ENCODE assay signal across 9 cellular contexts in the genomic region with DNA sequence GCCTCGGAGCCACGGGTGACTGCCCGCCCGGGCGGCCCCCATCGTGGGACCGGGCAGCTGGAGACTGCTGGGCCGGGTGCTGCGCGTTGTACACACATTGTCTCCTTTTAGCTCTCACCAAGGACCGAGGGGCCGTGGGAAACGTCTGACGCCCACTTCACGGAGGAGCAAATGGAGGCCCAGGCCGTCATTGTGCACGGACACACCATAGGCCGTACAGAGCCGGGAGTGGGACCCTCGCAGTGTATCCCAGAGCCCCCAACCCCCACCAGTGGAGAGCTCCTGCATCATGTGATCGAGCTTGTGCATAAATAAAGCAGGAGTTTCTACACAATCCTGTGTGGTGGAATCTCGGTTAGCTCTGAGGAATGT. TPM values are rescaled to one million over a fixed set of nuclear protein-coding genes. Genes with fewer than 3 reads are reported as not detected.
DNase-seq lines count a peak whose midpoint lies in the region; ATAC-seq, FAIRE-seq and TF ChIP-seq lines count a peak whose summit lies in the region.
"Had no signal": no experiment of that assay in that cellular context is flagged by ENCODE, and none has a peak within 500 bp of the region (broad histone marks: within the 10 kb centered on the region; RNA-seq: fewer than 3 reads in every experiment).

No MANE protein-coding gene starts in this region.

- H2AFZ ChIP-seq in GM12878 (ENCODE audit: control insufficient read depth, low read depth, low read length), result peak overlapping the region; percentile 54

- no peak for TF ChIP-seq CTCF in GM12878 (IDR thresholded peaks at IDR 0.05 in 2 of 3, conservative IDR thresholded peaks at IDR 0.05 in 1 of 3; ENCODE audit: control insufficient read depth in 2 of 3, extremely low read depth in 1 of 3, insufficient read depth in 1 of 3, low read depth in 3 of 3, low read length in 3 of 3)

- peak overlapping the region; percentile 76 for H3K4me3 ChIP-seq in GM12878

- DNase-seq in DMS 273 (lab: John Stamatoyannopoulos, UW; ENCODE audit: unreplicated experiment), result peak; percentile 42
- no peak for DNase-seq in DMS 273 treated with DMSO at 0.1 percent for 48 hours (lab: John Stamatoyannopoulos, UW)
- DNase-seq in GM12878 (ENCODE audit: low read depth, low spot score), result no peak
- peak; percentile 78 for DNase-seq in left kidney (ENCODE audit: low read depth, low spot score)
- DNase-seq in stimulated activated naive CD8-positive, alpha-beta T cell treated with anti-CD3 and anti-CD28 coated beads, Interleukin-15, amount 100 ng/mL, for 72 hours, result peak in 1 of 2 donors; percentile 25
- DNase-seq in NCI-H2107 (lab: John Stamatoyannopoulos, UW), result no peak

- peaks cover 6% of the 10 kb centered on the region for H3K79me2 ChIP-seq in GM12878 (ENCODE audit: control insufficient read depth, insufficient read depth, low read length)

- TF ChIP-seq RAD21 in Ishikawa (IDR thresholded peaks at IDR 0.05; ENCODE audit: low read depth) (no peak), GM12878 (IDR thresholded peaks at IDR 0.05; ENCODE audit: insufficient read depth, low read depth, low read length) (no peak)

- TF ChIP-seq EP300 in Ishikawa (IDR thresholded peaks at IDR 0.05; ENCODE audit: borderline replicate concordance) (no peak), GM12878 (IDR thresholded peaks at IDR 0.05; ENCODE audit: borderline replicate concordance in 1 of 2, control insufficient read depth in 1 of 2, low read depth in 2 of 2, low read length in 2 of 2) (no peak)

- H3K9me3 ChIP-seq in GM12878 (replicated peaks; ENCODE audit: control insufficient read depth, insufficient read depth, low read length), result no peaks in the 10 kb centered on the region

- no peaks in the 10 kb centered on the region for H4K20me1 ChIP-seq in GM12878 (ENCODE audit: control insufficient read depth, insufficient read depth)

- no peak overlapping the region for H3K27ac ChIP-seq in GM12878 (ENCODE audit: control insufficient read depth, insufficient read depth)

- 0% methylated on average over 22 of the region's 22 CpGs for WGBS in GM12878 (ENCODE audit: insufficient coverage, insufficient replicate concordance, low lambda C conversion rate, missing lambda C conversion rate)

- POLR2A ChIA-PET in GM12878 (lab: Charles Lee), result interaction anchor here (0.6 to 1.7 kb wide), 11 partner anchors 8 to 198 kb away, joined by 3 to 6 read pairs (median 4); no protein-coding TSS in a partner anchor

- H3K4me2 ChIP-seq in GM12878 (ENCODE audit: control insufficient read depth, insufficient read depth), result peak overlapping the region; percentile 90

- in situ Hi-C loops in GM12878 (cut with MboI), result no loop called here

- H3K4me1 ChIP-seq in GM12878 (ENCODE audit: control insufficient read depth, insufficient read depth, low read length), result peaks cover 5% of the 10 kb centered on the region

- H3K27me3 Mint-ChIP-seq in stimulated activated naive CD8-positive, alpha-beta T cell treated with anti-CD3 and anti-CD28 coated beads, Interleukin-15, amount 100 ng/mL, for 72 hours, result no peaks in the 10 kb centered on the region

- ATAC-seq in GM12878 (no peak; the same call in 2 of the 3 replicates), GM21515 (IDR thresholded peaks at IDR 0.05; ENCODE audit: unreplicated experiment) (no peak)
- ATAC-seq in stimulated activated naive CD8-positive, alpha-beta T cell treated with anti-CD3 and anti-CD28 coated beads, Interleukin-15, amount 100 ng/mL, for 72 hours, result no peak

- BruUV-seq in GM12878 (replicated peaks; lab: Mats Ljungman, UMichigan), result no TSS peak

- H3K9me3 Mint-ChIP-seq in stimulated activated naive CD8-positive, alpha-beta T cell treated with anti-CD3 and anti-CD28 coated beads, Interleukin-15, amount 100 ng/mL, for 72 hours, result no peaks in the 10 kb centered on the region

- RAD21 ChIA-PET in GM12878 (lab: Charles Lee; ENCODE audit: unreplicated experiment), result interaction anchor here (0.7 to 1.9 kb wide), 8 partner anchors 16 to 95 kb away, joined by 3 to 8 read pairs (median 3); no protein-coding TSS in a partner anchor

- peak overlapping the region; percentile 72 to 87 for H3K4me3 Mint-ChIP-seq in stimulated activated naive CD8-positive, alpha-beta T cell treated with anti-CD3 and anti-CD28 coated beads, Interleukin-15, amount 100 ng/mL, for 72 hours

- H3K36me3 ChIP-seq in GM12878 (ENCODE audit: control insufficient read depth in 2 of 2, insufficient read depth in 2 of 2, low read length in 1 of 2), result no peaks in the 10 kb centered on the region

- SMC1A ChIA-PET in GM12878 (lab: Charles Lee; ENCODE audit: uncharacterized antibody, unreplicated experiment), result interaction anchor here (0.7 to 2.5 kb wide), 4 partner anchors 14 to 27 kb away, joined by 3 to 9 read pairs (median 6); no protein-coding TSS in a partner anchor

- no peak for TF ChIP-seq POLR2A in GM12878 (IDR thresholded peaks at IDR 0.05; ENCODE audit: low read depth, low read length)

- peaks cover 12% of the 10 kb centered on the region for H3K4me1 Mint-ChIP-seq in stimulated activated naive CD8-positive, alpha-beta T cell treated with anti-CD3 and anti-CD28 coated beads, Interleukin-15, amount 100 ng/mL, for 72 hours

- no peaks in the 10 kb centered on the region for H3K27me3 ChIP-seq in GM12878 (replicated peaks in 1 of 2; ENCODE audit: control insufficient read depth in 2 of 2, insufficient read depth in 2 of 2, low read length in 1 of 2)

- FAIRE-seq in GM12878 (lab: Jason Lieb, UNC), result no peak
- FAIRE-seq: A204.1 had no signal

- peak overlapping the region; percentile 78 for H3K9ac ChIP-seq in GM12878 (ENCODE audit: control insufficient read depth, insufficient read depth, low read length)

- H3K27ac Mint-ChIP-seq in stimulated activated naive CD8-positive, alpha-beta T cell treated with anti-CD3 and anti-CD28 coated beads, Interleukin-15, amount 100 ng/mL, for 72 hours, result no peak overlapping the region

- intact Hi-C loops in GM12878 (cut with micrococcal nuclease; ENCODE audit: unreplicated experiment), result no loop called here

- CTCF ChIA-PET in GM12878 (lab: Yijun Ruan, JAX), result interaction anchor here (1.2 to 1.7 kb wide), 3 partner anchors 11 to 93 kb away, joined by 3 to 7 read pairs (median 6); no protein-coding TSS in a partner anchor

TF ChIP-seq in Ishikawa, 13 proteins besides CTCF, POLR2A, EP300 and RAD21 (continues in another document):
- TF ChIP-seq CREB1 (IDR thresholded peaks at IDR 0.05; ENCODE audit: low read depth), result no peak
- 0 out of 2 replicates have a peak, but pooled peaks have one; percentile 5 for TF ChIP-seq MAX (IDR thresholded peaks at IDR 0.05)
- peak; percentile 53; the same call in 1 of the 2 replicates for TF ChIP-seq ZBTB7A (IDR thresholded peaks at IDR 0.05; ENCODE audit: low read depth)

TF ChIP-seq in GM12878, 131 proteins besides CTCF, POLR2A, EP300 and RAD21 (continues in another document):
- TF ChIP-seq IKZF1 (conservative IDR thresholded peaks at IDR 0.05) (0 out of 2 replicates have a peak, but pooled peaks have one; percentile 1), BMI1 (IDR thresholded peaks at IDR 0.05; ENCODE audit: borderline replicate concordance) (no peak), RAD51 (IDR thresholded peaks at IDR 0.05) (peak; percentile 24; the same call in 1 of the 2 replicates)
- TF ChIP-seq, protein P1, sequence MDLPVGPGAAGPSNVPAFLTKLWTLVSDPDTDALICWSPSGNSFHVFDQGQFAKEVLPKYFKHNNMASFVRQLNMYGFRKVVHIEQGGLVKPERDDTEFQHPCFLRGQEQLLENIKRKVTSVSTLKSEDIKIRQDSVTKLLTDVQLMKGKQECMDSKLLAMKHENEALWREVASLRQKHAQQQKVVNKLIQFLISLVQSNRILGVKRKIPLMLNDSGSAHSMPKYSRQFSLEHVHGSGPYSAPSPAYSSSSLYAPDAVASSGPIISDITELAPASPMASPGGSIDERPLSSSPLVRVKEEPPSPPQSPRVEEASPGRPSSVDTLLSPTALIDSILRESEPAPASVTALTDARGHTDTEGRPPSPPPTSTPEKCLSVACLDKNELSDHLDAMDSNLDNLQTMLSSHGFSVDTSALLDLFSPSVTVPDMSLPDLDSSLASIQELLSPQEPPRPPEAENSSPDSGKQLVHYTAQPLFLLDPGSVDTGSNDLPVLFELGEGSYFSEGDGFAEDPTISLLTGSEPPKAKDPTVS (IDR thresholded peaks at IDR 0.05; ENCODE audit: low read depth, low read length), result no peak

RNA-seq across cellular contexts. Expression of gene DENND10, which starts 0.7 kb away (rescaled TPM):
- 21.6 and 24.7 TPM in 2 replicates for total RNA-seq in GM12878 (2013; cell fraction: nucleolus; rRNA removed)
- 30.0 and 35.7 TPM in 2 replicates for total RNA-seq in GM12878 (2014; rRNA removed)
- 23.8 and 30.8 TPM in 2 replicates for total RNA-seq in GM12878 (2014; rRNA removed; fragmentation: Illumina TruSeq; extraction: Trizol)
- 21.5 and 26.6 TPM in 2 replicates for total RNA-seq in GM12878 (2021)
- polyA plus RNA-seq in GM12878 (2011; ENCODE audit: low read depth), result 10.6 TPM
- polyA plus RNA-seq in GM12878 (2011; rRNA removed), result 25.8 and 32.9 TPM in 2 replicates
- 17.0 and 18.3 TPM in 2 replicates for polyA plus RNA-seq in GM12878 (2011; cell fraction: cytosol; rRNA removed)
- 12.1 and 14.0 TPM in 2 replicates for polyA plus RNA-seq in GM12878 (2011; cell fraction: nucleus; rRNA removed)
- 17.9 and 18.3 TPM in 2 replicates for polyA plus RNA-seq in GM12878 (2012)
- polyA plus RNA-seq in GM12878 (2014; fragmentation: Illumina TruSeq; extraction: Trizol), result 29.7 and 31.9 TPM in 2 replicates
- polyA plus RNA-seq in GM12878 (2014; fragmentation: Nextera tagmentation; extraction: Ambion mirVana), result 10 to 100 TPM; 23.7 to 39.8 TPM
- 20.9 and 26.6 TPM in 2 replicates for polyA plus RNA-seq in GM12878 (2014; rRNA removed)
- 10 to 100 TPM; 25.7 to 28.1 TPM for polyA plus RNA-seq in GM12878 (2016; fragmentation: Nextera tagmentation; extraction: Ambion mirVana)
- 15.5 and 18.9 TPM in 2 replicates for polyA minus RNA-seq in GM12878 (2011; rRNA and poly(A)+ RNA removed)
- 7.2 and 9.4 TPM in 2 replicates for polyA minus RNA-seq in GM12878 (2011; cell fraction: cytosol; rRNA and poly(A)+ RNA removed)
- polyA minus RNA-seq in GM12878 (2011; cell fraction: nucleus; rRNA and poly(A)+ RNA removed), result 8.3 and 12.6 TPM in 2 replicates

RNA-seq across cellular contexts. Expression of gene EIF3A, which starts 24.0 kb away (rescaled TPM):
- 143 and 144 TPM in 2 replicates for total RNA-seq in GM12878 (2013; cell fraction: nucleolus; rRNA removed)
- total RNA-seq in GM12878 (2014; rRNA removed), result 82.6 and 86.3 TPM in 2 replicates
- 159 and 166 TPM in 2 replicates for total RNA-seq in GM12878 (2014; rRNA removed; fragmentation: Illumina TruSeq; extraction: Trizol)
- 138 and 148 TPM in 2 replicates for total RNA-seq in GM12878 (2021)
- 50.1 TPM for polyA plus RNA-seq in GM12878 (2011; ENCODE audit: low read depth)
- polyA plus RNA-seq in GM12878 (2011; rRNA removed), result 47.4 and 49.4 TPM in 2 replicates
- polyA plus RNA-seq in GM12878 (2011; cell fraction: cytosol; rRNA removed), result 35.9 and 50.0 TPM in 2 replicates
- 21.6 and 53.4 TPM in 2 replicates for polyA plus RNA-seq in GM12878 (2011; cell fraction: nucleus; rRNA removed)
- polyA plus RNA-seq in GM12878 (2012), result 79.0 and 84.9 TPM in 2 replicates
- 195 and 219 TPM in 2 replicates for polyA plus RNA-seq in GM12878 (2014; fragmentation: Illumina TruSeq; extraction: Trizol)
- 10 to 100 TPM; 42.3 to 46.5 TPM for polyA plus RNA-seq in GM12878 (2014; fragmentation: Nextera tagmentation; extraction: Ambion mirVana)
- polyA plus RNA-seq in GM12878 (2014; rRNA removed), result 78.1 and 88.9 TPM in 2 replicates
- polyA plus RNA-seq in GM12878 (2016; fragmentation: Nextera tagmentation; extraction: Ambion mirVana), result 100 to 1,000 TPM; 104 to 108 TPM
- polyA minus RNA-seq in GM12878 (2011; rRNA and poly(A)+ RNA removed), result 71.2 and 84.9 TPM in 2 replicates
- 36.2 and 45.2 TPM in 2 replicates for polyA minus RNA-seq in GM12878 (2011; cell fraction: cytosol; rRNA and poly(A)+ RNA removed)
- 34.9 and 49.1 TPM in 2 replicates for polyA minus RNA-seq in GM12878 (2011; cell fraction: nucleus; rRNA and poly(A)+ RNA removed)

Comparison
In these comparisons a context has a peak if more than half of its experiments do, and no peak if none do; other contexts are left out.
1. DNase-seq: peak in DMS 273 (single experiment) and left kidney (single experiment); none in DMS 273 treated with DMSO at 0.1 percent for 48 hours (single experiment), GM12878 (single experiment) and NCI-H2107 (single experiment).